ENCODE assay signal across 17 cellular contexts in the genomic region with DNA sequence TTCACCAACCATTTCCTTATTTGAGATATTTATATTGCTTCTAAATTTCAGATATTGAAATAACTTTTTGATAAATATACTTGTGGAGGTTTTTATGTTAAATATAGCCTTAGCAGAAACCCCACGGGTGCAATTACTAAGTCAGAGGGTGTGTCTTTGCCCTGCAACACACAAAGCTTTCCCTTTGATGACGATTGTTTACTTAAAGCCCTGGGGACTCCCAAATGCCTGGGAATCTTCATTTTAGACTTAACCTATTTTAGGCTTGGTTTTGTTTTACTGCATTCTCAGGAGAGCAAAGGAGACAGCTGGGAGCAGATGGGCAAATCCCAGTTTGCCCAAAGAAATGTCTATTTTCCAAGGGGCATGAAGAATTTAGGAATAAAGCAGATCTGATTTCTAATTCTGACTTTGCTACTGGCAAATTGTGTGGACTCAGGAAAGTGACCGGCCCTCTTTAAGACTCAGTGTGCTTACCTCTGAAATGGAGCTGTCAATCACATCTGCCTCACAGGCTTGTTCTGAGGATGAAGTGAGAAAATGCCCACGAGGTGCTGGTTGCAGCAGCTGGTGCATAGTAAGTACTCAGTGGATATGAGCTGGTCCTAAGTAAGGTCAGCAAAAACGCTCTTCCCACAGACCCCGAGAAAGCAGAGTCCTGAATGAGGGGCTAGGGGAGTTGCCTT. TPM values are rescaled to one million over a fixed set of nuclear protein-coding genes. Genes with fewer than 3 reads are reported as not detected.
"Had no signal": no experiment of that assay in that cellular context is flagged by ENCODE, and none has a peak within 500 bp of the region (broad histone marks: within the 10 kb centered on the region; RNA-seq: fewer than 3 reads in every experiment).

No MANE protein-coding gene starts in this region.

- FAIRE-seq: endothelial cell of umbilical vein had no signal

- H3K9me3 ChIP-seq: esophagus squamous epithelium, gastrocnemius medialis, lower lobe of right lung, upper lobe of left lung had no signal

- ATAC-seq: activated T-helper 17 cell treated with anti-CD3 and anti-CD28 coated beads, Interleukin-2, amount 50 U/mL, for 72 hours; gastrocnemius medialis; left cardiac atrium; lower lobe of right lung; naive thymus-derived CD8-positive, alpha-beta T cell had no signal

- H3K36me3 ChIP-seq: esophagus squamous epithelium, gastrocnemius medialis, heart left ventricle, lower lobe of right lung, upper lobe of left lung, WERI-Rb-1 had no signal

- H3K4me1 ChIP-seq: gastrocnemius medialis, lower lobe of right lung had no signal

- DNase-seq: activated CD4-positive, alpha-beta T cell treated with anti-CD3 and anti-CD28 coated beads, Interleukin-2, amount 50 U/mL, for 48 hours; activated naive CD4-positive, alpha-beta T cell treated with Interleukin-2 at 50 U/mL for 16 hours; anterior cingulate cortex; cortex of kidney; effector CD8-positive, alpha-beta T cell; esophagus squamous epithelium; gastrocnemius medialis; heart left ventricle; left cardiac atrium; lower lobe of right lung; naive thymus-derived CD8-positive, alpha-beta T cell; upper lobe of left lung; WERI-Rb-1 had no signal

- H3K27ac ChIP-seq: esophagus squamous epithelium, gastrocnemius medialis, heart left ventricle, lower lobe of right lung, skin epidermis, upper lobe of left lung, WERI-Rb-1 had no signal

- H3K27me3 ChIP-seq: gastrocnemius medialis, heart left ventricle, upper lobe of left lung had no signal

- H3K4me3 ChIP-seq: esophagus squamous epithelium, gastrocnemius medialis, heart left ventricle, lower lobe of right lung, skin epidermis, upper lobe of left lung had no signal

RNA-seq across cellular contexts. Expression of a gene that starts 49.3 kb away (rescaled TPM):
- total RNA-seq: naive thymus-derived CD8-positive, alpha-beta T cell; T-helper 1 cell treated with Interleukin-12 subunit alpha and Interleukin-12 subunit beta and Interleukin-4 antibody, amounts not matched to agents 30 ng/mL and 1 ng/mL, for 36 hours had no signal
- polyA plus RNA-seq: naive thymus-derived CD8-positive, alpha-beta T cell had no signal
